ENCODE assay signal across 9 cellular contexts in the genomic region with DNA sequence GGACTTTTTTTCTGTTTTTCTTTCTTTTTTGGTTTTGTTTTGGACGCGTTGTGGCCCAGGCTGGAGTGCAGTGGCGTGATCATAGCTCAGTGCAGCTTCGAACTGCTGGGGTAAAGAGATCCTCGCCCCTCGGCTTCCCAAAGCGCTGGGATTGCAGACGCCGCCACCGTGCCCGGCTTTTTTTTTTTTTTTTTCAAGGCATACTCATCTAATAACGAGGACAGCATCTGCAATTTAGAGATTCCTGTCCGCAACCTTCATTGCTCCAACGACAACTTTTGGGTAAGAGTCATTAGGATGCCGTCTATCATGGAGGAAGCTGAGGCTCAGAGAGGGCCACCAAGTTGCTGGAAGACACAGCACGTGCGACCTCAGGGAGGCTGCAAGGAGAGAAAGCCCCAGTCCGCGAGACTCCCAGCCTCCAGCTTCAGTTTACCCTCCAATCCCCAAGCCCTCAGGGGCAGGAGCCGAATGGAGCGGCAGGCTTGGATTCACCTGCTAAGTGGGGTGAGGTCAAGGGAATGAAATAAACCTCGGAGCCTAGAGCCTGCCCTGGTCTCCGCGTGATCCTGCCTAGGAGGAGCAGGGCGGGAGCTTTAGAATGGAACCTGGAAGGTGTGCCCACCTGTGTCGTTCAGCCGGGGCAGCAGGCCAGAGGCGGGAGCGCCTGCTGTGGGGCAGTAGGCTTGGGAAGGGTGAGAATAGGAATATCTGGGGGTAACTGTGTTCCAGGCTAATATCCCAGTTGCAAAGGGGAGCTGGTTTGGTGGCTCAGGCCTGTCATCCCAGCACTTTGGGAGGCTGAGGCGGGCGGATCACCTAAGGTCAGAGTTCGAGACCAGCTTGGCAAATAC. TPM values are rescaled to one million over a fixed set of nuclear protein-coding genes. Genes with fewer than 3 reads are reported as not detected.
DNase-seq lines count a peak whose midpoint lies in the region; ATAC-seq and TF ChIP-seq lines count a peak whose summit lies in the region.
"Had no signal": no experiment of that assay in that cellular context is flagged by ENCODE, and none has a peak within 500 bp of the region (broad histone marks: within the 10 kb centered on the region; RNA-seq: fewer than 3 reads in every experiment).

No MANE protein-coding gene starts in this region.

- no TSS peak for BruUV-seq in OCI-LY7 (replicated peaks; lab: Mats Ljungman, UMichigan)

- 18 to 22% (median 20%) methylated on average over 32 of the region's 32 CpGs for WGBS in ovary, 3 donors

- TF ChIP-seq EP300 in ovary (IDR thresholded peaks at IDR 0.05) = no peak

- DNase-seq in OCI-LY7 (ENCODE audit: low spot score) = peak; percentile 15
- DNase-seq in epithelial cell of esophagus (ENCODE audit: low read depth) = peak; percentile 15
- no peak for DNase-seq in ovary
- DNase-seq in GM10266 (ENCODE audit: extremely low spot score) = no peak

- CTCF ChIA-PET in OCI-LY7 (lab: Charles Lee; ENCODE audit: unreplicated experiment) = no interaction called here

- H2AFZ ChIP-seq in OCI-LY7 (ENCODE audit: low read length) = peak overlapping the region; percentile 65; the same call in 1 of the 2 replicates

- POLR2A ChIA-PET in OCI-LY7 (lab: Charles Lee) = no interaction called here

- H4K20me1 ChIP-seq in DOHH2 (ENCODE audit: control insufficient read depth, insufficient read depth, low read depth, low read length) = peaks cover 4% of the 10 kb centered on the region; the same call in 1 of the 2 replicates
- H4K20me1 ChIP-seq in OCI-LY7 (ENCODE audit: insufficient read depth, low read length) = no peaks in the 10 kb centered on the region

- no peaks in the 10 kb centered on the region; the same call in 1 of the 2 replicates for H3F3A ChIP-seq in DOHH2 (ENCODE audit: control insufficient read depth, insufficient read depth)

- H3K27ac ChIP-seq in DOHH2 (ENCODE audit: low read depth, low read length) (no peak overlapping the region), OCI-LY7 (ENCODE audit: low read depth, low read length, poor library complexity, severe bottlenecking) (no peak overlapping the region), ovary (no peak overlapping the region)

- H3K4me1 ChIP-seq in DOHH2 (ENCODE audit: control insufficient read depth, low read length) (peaks cover 28% of the 10 kb centered on the region), OCI-LY7 (ENCODE audit: insufficient read depth, low read length, poor library complexity, severe bottlenecking) (peaks cover 9% of the 10 kb centered on the region), ovary (ENCODE audit: insufficient read depth) (peaks cover 18% of the 10 kb centered on the region)

- H3K27me3 ChIP-seq in DOHH2 (ENCODE audit: control insufficient read depth, low read length) (peaks cover 2% of the 10 kb centered on the region; the same call in 1 of the 2 replicates), ovary (no peaks in the 10 kb centered on the region)

- H3K9me2 ChIP-seq in DOHH2 (replicated peaks; ENCODE audit: control insufficient read depth, low read length) (no peaks in the 10 kb centered on the region), OCI-LY7 (ENCODE audit: insufficient read depth, low read length) (no peaks in the 10 kb centered on the region)

- intact Hi-C loops in OCI-LY7 (cut with micrococcal nuclease; ENCODE audit: unreplicated experiment) = loop anchor here (2.0 kb wide), 2 partner anchors 29 to 61 kb away; partner anchors contain the start of gene BSG
- intact Hi-C loops in ovary (cut with DNase I) = no loop called here

- H3K9me3 ChIP-seq in DOHH2 (ENCODE audit: control insufficient read depth, insufficient read depth, low read length) = no peaks in the 10 kb centered on the region
- no peaks in the 10 kb centered on the region for H3K9me3 ChIP-seq in OCI-LY7 (ENCODE audit: low read length)
- no peaks in the 10 kb centered on the region for H3K9me3 ChIP-seq in ovary

- H3K4me3 ChIP-seq in DOHH2 (ENCODE audit: low read length) (peak overlapping the region; percentile 98), OCI-LY7 (ENCODE audit: low read depth, low read length, poor library complexity, severe bottlenecking) (peak overlapping the region; percentile 93), epithelial cell of esophagus (ENCODE audit: low read length) (peak overlapping the region; percentile 81), ovary (peak overlapping the region; percentile 90)

- ATAC-seq in GM18858 (IDR thresholded peaks at IDR 0.05; ENCODE audit: unreplicated experiment) = no peak
- no peak for ATAC-seq in GM18505 (IDR thresholded peaks at IDR 0.05; ENCODE audit: unreplicated experiment)
- ATAC-seq in GM19397 (IDR thresholded peaks at IDR 0.05; ENCODE audit: unreplicated experiment) = no peak

- H3K79me2 ChIP-seq in DOHH2 (ENCODE audit: control insufficient read depth, low read length) (peaks cover 45% of the 10 kb centered on the region), OCI-LY7 (ENCODE audit: insufficient read depth, low read depth, low read length) (peaks cover 19% of the 10 kb centered on the region; the same call in 1 of the 2 replicates)

- H3K4me2 ChIP-seq in DOHH2 (ENCODE audit: low read length) (peak overlapping the region; percentile 82), OCI-LY7 (ENCODE audit: low read length) (peak overlapping the region; percentile 76)

- H3K36me3 ChIP-seq in DOHH2 (ENCODE audit: control insufficient read depth, low read length) (peaks cover 23% of the 10 kb centered on the region), OCI-LY7 (ENCODE audit: insufficient read depth, low read length) (peaks cover 24% of the 10 kb centered on the region), ovary (no peaks in the 10 kb centered on the region)

- no peak for TF ChIP-seq POLR2A in ovary (IDR thresholded peaks at IDR 0.05)
- no peak for TF ChIP-seq POLR2A in GM18505 (IDR thresholded peaks at IDR 0.05; ENCODE audit: borderline replicate concordance, extremely low read depth, insufficient read depth, insufficient read length)

- TF ChIP-seq CTCF in DOHH2 (IDR thresholded peaks at IDR 0.05; ENCODE audit: low read depth, low read length, poor library complexity, severe bottlenecking) = no peak
- no peak for TF ChIP-seq CTCF in OCI-LY7 (conservative IDR thresholded peaks at IDR 0.05; ENCODE audit: low read length)
- TF ChIP-seq CTCF in epithelial cell of esophagus (IDR thresholded peaks at IDR 0.05; ENCODE audit: insufficient read depth, low read depth, low read length, missing control alignments) = no peak
- TF ChIP-seq CTCF in ovary (IDR thresholded peaks at IDR 0.05) = no peak
- no peak for TF ChIP-seq CTCF in GM10266 (IDR thresholded peaks at IDR 0.05; ENCODE audit: control insufficient read depth, insufficient read depth, low read depth, missing control alignments)

RNA-seq across cellular contexts. Expression of gene POLRMT, which starts 0.7 kb away (rescaled TPM):
- total RNA-seq in OCI-LY7 (2014; rRNA removed; shearing (Covaris generic)) = 50.0 and 65.5 TPM in 2 replicates
- 70.7 and 74.6 TPM in 2 replicates for total RNA-seq in OCI-LY7 (2022)
- total RNA-seq in ovary = 10 to 100 TPM; 19.9 to 52.3 (median 43.9) TPM
- polyA plus RNA-seq in ovary = 10 to 100 TPM; 13.5 to 39.6 TPM

RNA-seq across cellular contexts. Expression of gene FGF22, which starts 5.7 kb away (rescaled TPM):
- 0.21 TPM in 1 of 2 replicates, not detected in the other for total RNA-seq in OCI-LY7 (2014; rRNA removed; shearing (Covaris generic))
- total RNA-seq in OCI-LY7 (2022) (0.48 and 0.53 TPM in 2 replicates), ovary (1 to 10 TPM in 6 of 7 donors, under 1 TPM in 1; 0.23 to 4.4 (median 2.2) TPM)
- 1 to 10 TPM in 1 of 2 donors, not detected in 1; 4.2 TPM for polyA plus RNA-seq in ovary
- total RNA-seq: NCI-H460 had no signal

RNA-seq across cellular contexts. Expression of gene RNF126, which starts 29.0 kb away (rescaled TPM):
- total RNA-seq in OCI-LY7 (2014; rRNA removed; shearing (Covaris generic)) = 85.8 and 98.6 TPM in 2 replicates
- 104 and 106 TPM in 2 replicates for total RNA-seq in OCI-LY7 (2022)
- total RNA-seq in ovary = 10 to 100 TPM; 26.6 to 52.2 (median 34.5) TPM
- polyA plus RNA-seq in ovary = 10 to 100 TPM in 1 of 2 donors, 1 to 10 TPM in 1; 1.5 to 29.4 TPM

RNA-seq across cellular contexts. Expression of gene FSTL3, which starts 42.2 kb away (rescaled TPM):
- 3.4 and 5.7 TPM in 2 replicates for total RNA-seq in OCI-LY7 (2014; rRNA removed; shearing (Covaris generic))
- total RNA-seq in OCI-LY7 (2022) = 6.5 and 7.3 TPM in 2 replicates
- total RNA-seq in ovary = 100 to 1,000 TPM in 1 of 7 donors, 10 to 100 TPM in 6; 21.3 to 141 (median 45.7) TPM
- polyA plus RNA-seq in ovary = 10 to 100 TPM; 16.9 to 22.6 TPM

RNA-seq across cellular contexts. Expression of gene HCN2, which starts 44.3 kb away (rescaled TPM):
- total RNA-seq in OCI-LY7 (2014; rRNA removed; shearing (Covaris generic)) = 0.05 and 0.06 TPM in 2 replicates
- total RNA-seq in OCI-LY7 (2022) (1.0 and 1.2 TPM in 2 replicates), ovary (under 1 TPM in 3 of 7 donors, not detected in 4; 0.07 to 0.23 (median 0.10) TPM)
- polyA plus RNA-seq in ovary = under 1 TPM in 1 of 2 donors, not detected in 1; 0.13 TPM

Comparison
In these comparisons a context has a peak if more than half of its experiments do, and no peak if none do; other contexts are left out.
1. DNase-seq: peak in OCI-LY7 (single experiment) and epithelial cell of esophagus (single experiment); none in ovary (0 of 5) and GM10266 (single experiment).
2. Peak in every context shown above with its lines, with median percentiles within 50 percentile points of each other: H3K4me3 ChIP-seq.